Comparison of ENCODE assay signal across 1 cellular context in the genomic region with DNA sequence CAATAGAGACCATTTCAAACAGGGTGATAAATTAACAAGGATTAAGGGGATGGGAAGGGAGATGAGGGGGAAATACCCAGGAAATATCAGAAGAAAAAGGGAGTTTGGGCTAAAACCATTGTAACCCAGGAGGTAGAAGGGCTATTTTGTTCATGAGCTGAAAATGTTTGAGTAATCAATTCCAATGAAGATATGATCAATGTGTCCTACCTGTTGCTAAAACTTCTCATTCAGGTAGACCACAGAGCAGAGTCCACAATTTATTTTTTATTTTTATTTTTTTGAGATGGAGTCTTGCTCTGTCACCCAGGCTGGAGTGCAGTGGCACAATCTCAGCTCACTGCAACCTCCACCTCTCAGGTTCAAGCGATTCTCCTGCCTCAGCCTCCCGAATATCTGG. TPM values are rescaled to one million over a fixed set of nuclear protein-coding genes. Genes with fewer than 3 reads are reported as not detected.
"Had no signal": no experiment of that assay in that cellular context is flagged by ENCODE, and none has a peak within 500 bp of the region (broad histone marks: within the 10 kb centered on the region; RNA-seq: fewer than 3 reads in every experiment).

No MANE protein-coding gene starts in this region.

RNA-seq across cellular contexts. Expression of gene KLHL10, which starts 1.8 kb away (rescaled TPM):
- total RNA-seq: G401 had no signal
